ENCODE assay signal across 8 cellular contexts in the genomic region with DNA sequence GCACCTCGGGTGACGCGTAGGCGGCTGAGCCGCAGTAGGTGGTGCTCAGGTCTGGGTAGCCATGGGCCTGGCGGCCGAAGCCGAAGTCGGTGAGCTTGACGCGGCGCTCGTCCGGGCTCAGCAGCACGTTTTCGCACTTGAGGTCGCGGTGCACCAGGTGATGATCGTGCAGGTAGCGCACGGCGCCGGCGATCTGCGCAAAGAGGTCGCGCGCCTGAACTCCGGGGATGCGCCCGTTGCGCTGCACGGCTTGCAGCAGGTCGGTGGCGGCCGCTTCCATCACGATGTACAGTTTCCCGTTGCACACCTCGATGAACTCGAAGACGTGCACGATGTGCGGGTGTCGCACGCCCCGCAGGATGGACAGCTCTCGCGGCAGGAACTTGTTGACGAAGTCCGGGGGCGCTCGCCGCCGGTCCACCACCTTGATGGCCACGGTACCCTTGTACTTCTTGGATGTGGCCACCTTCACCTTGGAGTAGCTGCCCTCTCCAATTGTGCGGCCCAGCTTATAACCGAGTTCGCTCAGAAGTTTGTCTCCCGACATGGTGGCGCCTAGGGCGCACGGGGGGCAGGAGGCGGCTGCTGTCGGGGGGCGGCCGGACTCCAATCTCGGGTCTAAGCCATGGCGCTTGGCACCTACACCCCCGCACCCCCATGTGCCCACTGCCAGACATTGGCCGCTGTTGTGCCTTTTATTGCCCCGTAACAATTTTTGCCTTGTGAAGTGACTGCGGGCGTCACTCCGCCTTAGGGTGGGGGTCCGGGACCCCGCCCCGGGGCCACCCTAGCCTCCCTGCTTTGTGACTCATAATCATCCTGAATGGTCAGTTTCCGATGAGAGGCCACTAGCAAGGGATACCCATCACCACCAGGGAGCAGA. TPM values are rescaled to one million over a fixed set of nuclear protein-coding genes. Genes with fewer than 3 reads are reported as not detected.
DNase-seq lines count a peak whose midpoint lies in the region; ATAC-seq and TF ChIP-seq lines count a peak whose summit lies in the region.

TSS of gene TSSK6 (minus strand) at position 668 of the 883 bp plus-strand sequence. CDS start at position 547, 121 bp downstream.

- H3F3A ChIP-seq in neural cell (ENCODE audit: insufficient read depth, low read length, poor library complexity, severe bottlenecking): no peaks in the 10 kb centered on the region

- H3K4me2 ChIP-seq in neural cell (ENCODE audit: low read length): peak within 1 kb of the TSS; percentile 95

- peak within 1 kb of the TSS; percentile 84 for H3K27ac ChIP-seq in CD4-positive, CD25-positive, alpha-beta regulatory T cell (ENCODE audit: insufficient read depth, low read length, poor library complexity, severe bottlenecking)
- peak within 1 kb of the TSS; percentile 74 for H3K27ac ChIP-seq in neural cell (ENCODE audit: low read length)

- no peaks in the 10 kb centered on the region for H3K27me3 ChIP-seq in CD4-positive, CD25-positive, alpha-beta regulatory T cell (ENCODE audit: control insufficient read depth, insufficient read depth, low read length)
- no peaks in the 10 kb centered on the region for H3K27me3 ChIP-seq in NT2/D1 (ENCODE audit: insufficient read depth, insufficient read length)
- H3K27me3 ChIP-seq in endocrine pancreas (ENCODE audit: control insufficient read depth, insufficient read depth, low read length): no peaks in the 10 kb centered on the region
- no peaks in the 10 kb centered on the region for H3K27me3 ChIP-seq in neural cell (ENCODE audit: insufficient read depth, low read depth, low read length)

- peaks cover 24% of the 10 kb centered on the region for H3K4me1 ChIP-seq in CD4-positive, CD25-positive, alpha-beta regulatory T cell (ENCODE audit: control insufficient read depth, insufficient read depth, low read length, poor library complexity, severe bottlenecking)
- H3K4me1 ChIP-seq in NT2/D1 (ENCODE audit: insufficient read depth, insufficient read length) (peaks cover 19% of the 10 kb centered on the region), endocrine pancreas (ENCODE audit: control insufficient read depth, insufficient read depth, low read length) (no peaks in the 10 kb centered on the region)

- peaks cover 6% of the 10 kb centered on the region for H3K36me3 ChIP-seq in CD4-positive, CD25-positive, alpha-beta regulatory T cell (ENCODE audit: control insufficient read depth, insufficient read depth, low read length)
- H3K36me3 ChIP-seq in NT2/D1 (ENCODE audit: insufficient read depth, insufficient read length, low read length) (peaks cover 30% of the 10 kb centered on the region), endocrine pancreas (ENCODE audit: control insufficient read depth, insufficient read depth, low read length) (no peaks in the 10 kb centered on the region), neural cell (ENCODE audit: insufficient read depth, low read length) (no peaks in the 10 kb centered on the region)

- H3K4me1 Mint-ChIP-seq in CD4-positive, CD25-positive, alpha-beta regulatory T cell: peaks cover 0 to 41% (median 19%) of the 10 kb centered on the region in 4 donors

- no peaks in the 10 kb centered on the region for H3K9me2 ChIP-seq in neural cell (ENCODE audit: insufficient read depth, low read length)

- TF ChIP-seq CTCF in neural cell (IDR thresholded peaks at IDR 0.05; ENCODE audit: poor library complexity, severe bottlenecking): no peak

- DNase-seq in CD4-positive, CD25-positive, alpha-beta regulatory T cell: no peak
- no peak for DNase-seq in NT2/D1 (ENCODE audit: low read depth, low spot score)
- no peak for DNase-seq in globus pallidus (ENCODE audit: low spot score)

- no peak for TF ChIP-seq RAD21 in neural cell (conservative IDR thresholded peaks at IDR 0.05)

- peaks cover 23% of the 10 kb centered on the region for H3K79me2 ChIP-seq in neural cell (replicated peaks; ENCODE audit: insufficient read depth, low read length)

- H3K9ac ChIP-seq in NT2/D1 (ENCODE audit: insufficient read length, low read depth): peak within 1 kb of the TSS; percentile 80
- H3K9ac ChIP-seq in endocrine pancreas (ENCODE audit: control insufficient read depth, insufficient read depth, low read length): peak within 1 kb of the TSS; percentile 93
- peak within 1 kb of the TSS; percentile 81 for H3K9ac ChIP-seq in neural cell (ENCODE audit: low read length)

- no peak for ATAC-seq in CD4-positive, CD25-positive, alpha-beta regulatory T cell (ENCODE audit: low read depth in 2 of 2)
- ATAC-seq in HG03520 (IDR thresholded peaks at IDR 0.05; ENCODE audit: unreplicated experiment) (no peak), HG03045 (IDR thresholded peaks at IDR 0.05; ENCODE audit: unreplicated experiment) (no peak), HG02678 (IDR thresholded peaks at IDR 0.05; ENCODE audit: unreplicated experiment) (no peak)

- peak within 1 kb of the TSS; percentile 69 for H2AFZ ChIP-seq in neural cell (ENCODE audit: low read depth, low read length)

- no peaks in the 10 kb centered on the region for H3K9me3 ChIP-seq in CD4-positive, CD25-positive, alpha-beta regulatory T cell (ENCODE audit: control insufficient read depth in 2 of 2, low read length in 2 of 2)
- no peaks in the 10 kb centered on the region for H3K9me3 ChIP-seq in NT2/D1 (ENCODE audit: insufficient read depth, low read length)
- H3K9me3 ChIP-seq in endocrine pancreas (ENCODE audit: control insufficient read depth, low read length): no peaks in the 10 kb centered on the region
- no peaks in the 10 kb centered on the region for H3K9me3 ChIP-seq in neural cell (ENCODE audit: low read length)

- peaks cover 11% of the 10 kb centered on the region for H3K36me3 Mint-ChIP-seq in CD4-positive, CD25-positive, alpha-beta regulatory T cell

- no peaks in the 10 kb centered on the region for H4K20me1 ChIP-seq in neural cell (ENCODE audit: insufficient read depth)

- TF ChIP-seq EP300 in neural cell (conservative IDR thresholded peaks at IDR 0.05; ENCODE audit: poor library complexity, severe bottlenecking): no peak

- H3K27ac Mint-ChIP-seq in CD4-positive, CD25-positive, alpha-beta regulatory T cell: peak within 1 kb of the TSS; percentile 93 to 97 (median 95)

- peak within 1 kb of the TSS; percentile 95 to 98 (median 95) for H3K4me3 Mint-ChIP-seq in CD4-positive, CD25-positive, alpha-beta regulatory T cell

- H3K4me3 ChIP-seq in CD4-positive, CD25-positive, alpha-beta regulatory T cell (ENCODE audit: low read depth, low read length): peak within 1 kb of the TSS; percentile 94
- H3K4me3 ChIP-seq in NT2/D1 (ENCODE audit: insufficient read length, low read depth) (peak within 1 kb of the TSS; percentile 75), endocrine pancreas (ENCODE audit: control insufficient read depth, insufficient read depth, low read length) (peak within 1 kb of the TSS; percentile 74), neural cell (ENCODE audit: low read length) (peak within 1 kb of the TSS; percentile 86)

- H3K9me3 Mint-ChIP-seq in CD4-positive, CD25-positive, alpha-beta regulatory T cell: no peaks in the 10 kb centered on the region

- no peaks in the 10 kb centered on the region for H3K27me3 Mint-ChIP-seq in CD4-positive, CD25-positive, alpha-beta regulatory T cell

TF ChIP-seq in neural cell, 6 proteins besides CTCF, POLR2A, EP300 and RAD21:
- TF ChIP-seq EZH2 (IDR thresholded peaks at IDR 0.05; ENCODE audit: borderline replicate concordance, insufficient read depth, low read length, poor library complexity, severe bottlenecking): no peak
- TF ChIP-seq, protein P1, sequence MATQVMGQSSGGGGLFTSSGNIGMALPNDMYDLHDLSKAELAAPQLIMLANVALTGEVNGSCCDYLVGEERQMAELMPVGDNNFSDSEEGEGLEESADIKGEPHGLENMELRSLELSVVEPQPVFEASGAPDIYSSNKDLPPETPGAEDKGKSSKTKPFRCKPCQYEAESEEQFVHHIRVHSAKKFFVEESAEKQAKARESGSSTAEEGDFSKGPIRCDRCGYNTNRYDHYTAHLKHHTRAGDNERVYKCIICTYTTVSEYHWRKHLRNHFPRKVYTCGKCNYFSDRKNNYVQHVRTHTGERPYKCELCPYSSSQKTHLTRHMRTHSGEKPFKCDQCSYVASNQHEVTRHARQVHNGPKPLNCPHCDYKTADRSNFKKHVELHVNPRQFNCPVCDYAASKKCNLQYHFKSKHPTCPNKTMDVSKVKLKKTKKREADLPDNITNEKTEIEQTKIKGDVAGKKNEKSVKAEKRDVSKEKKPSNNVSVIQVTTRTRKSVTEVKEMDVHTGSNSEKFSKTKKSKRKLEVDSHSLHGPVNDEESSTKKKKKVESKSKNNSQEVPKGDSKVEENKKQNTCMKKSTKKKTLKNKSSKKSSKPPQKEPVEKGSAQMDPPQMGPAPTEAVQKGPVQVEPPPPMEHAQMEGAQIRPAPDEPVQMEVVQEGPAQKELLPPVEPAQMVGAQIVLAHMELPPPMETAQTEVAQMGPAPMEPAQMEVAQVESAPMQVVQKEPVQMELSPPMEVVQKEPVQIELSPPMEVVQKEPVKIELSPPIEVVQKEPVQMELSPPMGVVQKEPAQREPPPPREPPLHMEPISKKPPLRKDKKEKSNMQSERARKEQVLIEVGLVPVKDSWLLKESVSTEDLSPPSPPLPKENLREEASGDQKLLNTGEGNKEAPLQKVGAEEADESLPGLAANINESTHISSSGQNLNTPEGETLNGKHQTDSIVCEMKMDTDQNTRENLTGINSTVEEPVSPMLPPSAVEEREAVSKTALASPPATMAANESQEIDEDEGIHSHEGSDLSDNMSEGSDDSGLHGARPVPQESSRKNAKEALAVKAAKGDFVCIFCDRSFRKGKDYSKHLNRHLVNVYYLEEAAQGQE (IDR thresholded peaks at IDR 0.05; ENCODE audit: borderline replicate concordance): peak; percentile 5
TF ChIP-seq in neural cell: peak in this region for 1.

RNA-seq across cellular contexts. Expression of gene TSSK6, which starts in this region (rescaled TPM):
- total RNA-seq in CD4-positive, CD25-positive, alpha-beta regulatory T cell: 6.2 TPM
- polyA plus RNA-seq in CD4-positive, CD25-positive, alpha-beta regulatory T cell: 1 to 10 TPM; 1.6 to 3.0 (median 1.8) TPM
- 4.5 and 5.3 TPM in 2 replicates for polyA plus RNA-seq in neural cell
- polyA minus RNA-seq in neural cell: 5.4 and 7.3 TPM in 2 replicates
